In the genomic region with DNA sequence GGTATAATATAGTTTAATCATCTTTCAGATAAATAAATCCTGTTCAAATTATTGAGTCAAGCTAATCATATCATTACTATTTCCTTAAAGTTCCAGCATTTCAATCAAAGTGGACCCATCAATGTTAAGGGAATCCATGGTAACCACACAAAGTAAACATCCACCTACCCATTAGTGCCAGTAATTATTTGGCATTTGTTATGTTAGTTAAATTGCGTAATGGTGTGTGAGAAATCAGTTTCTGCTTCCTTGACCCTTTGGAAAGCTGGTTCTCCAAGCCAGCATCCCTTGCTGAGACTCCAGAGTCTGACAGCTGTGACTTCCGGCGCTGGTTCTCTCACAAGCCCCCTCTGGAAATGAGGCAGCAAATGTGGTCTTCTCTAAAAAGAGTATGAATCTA, we compare ENCODE assay signal across 16 cellular contexts.
A peak's percentile ranks its signal among the peaks of the same experiment; 100 is the strongest.
DNase-seq lines count a peak whose midpoint lies in the region; ATAC-seq, FAIRE-seq and TF ChIP-seq lines count a peak whose summit lies in the region.
"Had no signal": no experiment of that assay in that cellular context is flagged by ENCODE, and none has a peak within 500 bp of the region (broad histone marks: within the 10 kb centered on the region; RNA-seq: fewer than 3 reads in every experiment).

No MANE protein-coding gene starts in this region.

- H3K9me3 Mint-ChIP-seq in astrocyte (ENCODE audit: unreplicated experiment), result no peaks in the 10 kb centered on the region
- H3K9me3 Mint-ChIP-seq: stimulated activated naive B cell treated with anti-CD40 and anti-IgM and Interleukin-4, amounts not matched to agents 10 μg/mL and 1 μg/mL and 100 μg/mL, for 72 hours had no signal

- H3K9me3 ChIP-seq in astrocyte (ENCODE audit: insufficient read depth, low read depth, low read length) (no peaks in the 10 kb centered on the region), T-helper 17 cell (ENCODE audit: control insufficient read depth, low read length, poor library complexity, severe bottlenecking) (no peaks in the 10 kb centered on the region)

- H3K4me3 ChIP-seq in ACC112 (ENCODE audit: low read depth, low read length) (no peak overlapping the region), astrocyte (ENCODE audit: insufficient read depth, low read depth, low read length) (no peak overlapping the region)
- H3K4me3 ChIP-seq: skin epidermis had no signal

- H3K27me3 ChIP-seq in ACC112 (ENCODE audit: insufficient read depth, low read length), result no peaks in the 10 kb centered on the region
- no peaks in the 10 kb centered on the region for H3K27me3 ChIP-seq in astrocyte (ENCODE audit: insufficient read depth, low read length)

- no peak overlapping the region for H3K9ac ChIP-seq in astrocyte (ENCODE audit: low read length)

- DNase-seq in HT-29 (ENCODE audit: low spot score) (peak; percentile 33), astrocyte (ENCODE audit: low read depth) (peak; percentile 29), iris pigment epithelial cell (ENCODE audit: low read depth) (peak; percentile 53), NCI-H510A (lab: John Stamatoyannopoulos, UW) (no peak), T-helper 17 cell (no peak), DMS153 (lab: John Stamatoyannopoulos, UW) (no peak)
- no peak for DNase-seq in activated naive CD4-positive, alpha-beta T cell (lab: John Stamatoyannopoulos, UW)
- DNase-seq: activated effector memory CD4-positive, alpha-beta T cell treated with Interleukin-2 at 50 U/mL for 16 hours; dermis blood vessel endothelial cell; foreskin melanocyte; NCI-H2227 treated with DMSO at 0.1 percent for 48 hours; occipital lobe; stimulated activated naive B cell treated with anti-CD40 and anti-IgM and Interleukin-4, amounts not matched to agents 10 μg/mL and 1 μg/mL and 100 μg/mL, for 72 hours had no signal

- H3K4me3 Mint-ChIP-seq in astrocyte (ENCODE audit: unreplicated experiment) (no peak overlapping the region), T-helper 17 cell (no peak overlapping the region)
- H3K4me3 Mint-ChIP-seq: stimulated activated naive B cell treated with anti-CD40 and anti-IgM and Interleukin-4, amounts not matched to agents 10 μg/mL and 1 μg/mL and 100 μg/mL, for 72 hours had no signal

- ATAC-seq in T-helper 17 cell, result no peak
- ATAC-seq: stimulated activated naive B cell treated with anti-CD40 and anti-IgM and Interleukin-4, amounts not matched to agents 10 μg/mL and 1 μg/mL and 100 μg/mL, for 72 hours had no signal

- no peaks in the 10 kb centered on the region for H3K79me2 ChIP-seq in ACC112 (ENCODE audit: control insufficient read depth, insufficient read depth, low read length, unreplicated experiment)
- no peaks in the 10 kb centered on the region for H3K79me2 ChIP-seq in astrocyte (ENCODE audit: insufficient read depth, low read length)

- H3K4me1 ChIP-seq in ACC112 (ENCODE audit: control insufficient read depth, insufficient read depth, low read length, unreplicated experiment), result peaks cover 7% of the 10 kb centered on the region
- H3K4me1 ChIP-seq in astrocyte (ENCODE audit: insufficient read depth, low read length), result no peaks in the 10 kb centered on the region

- H3K27ac Mint-ChIP-seq in astrocyte (ENCODE audit: unreplicated experiment) (no peak overlapping the region), T-helper 17 cell (no peak overlapping the region)
- H3K27ac Mint-ChIP-seq: stimulated activated naive B cell treated with anti-CD40 and anti-IgM and Interleukin-4, amounts not matched to agents 10 μg/mL and 1 μg/mL and 100 μg/mL, for 72 hours had no signal

- no peaks in the 10 kb centered on the region for H3K36me3 Mint-ChIP-seq in astrocyte (ENCODE audit: low read depth, unreplicated experiment)
- H3K36me3 Mint-ChIP-seq in T-helper 17 cell (ENCODE audit: low read depth), result no peaks in the 10 kb centered on the region

- no peak for TF ChIP-seq CTCF in astrocyte (IDR thresholded peaks at IDR 0.05; ENCODE audit: insufficient read depth, low read depth, low read length)

- no peak overlapping the region for H3K4me2 ChIP-seq in astrocyte (ENCODE audit: low read length)

- no peaks in the 10 kb centered on the region for H4K20me1 ChIP-seq in astrocyte (ENCODE audit: insufficient read depth, low read length)

- no peak for FAIRE-seq in astrocyte (lab: Jason Lieb, UNC)
- FAIRE-seq: D721Med had no signal

- peaks cover 2% of the 10 kb centered on the region for H3K4me1 Mint-ChIP-seq in astrocyte (ENCODE audit: low read depth, unreplicated experiment)
- peaks cover 6% of the 10 kb centered on the region for H3K4me1 Mint-ChIP-seq in T-helper 17 cell
- H3K4me1 Mint-ChIP-seq: stimulated activated naive B cell treated with anti-CD40 and anti-IgM and Interleukin-4, amounts not matched to agents 10 μg/mL and 1 μg/mL and 100 μg/mL, for 72 hours had no signal

- H2AFZ ChIP-seq in ACC112 (ENCODE audit: low read length, unreplicated experiment), result no peak overlapping the region
- H2AFZ ChIP-seq in astrocyte (ENCODE audit: low read depth, low read length), result no peak overlapping the region

- H3K27ac ChIP-seq in ACC112 (ENCODE audit: low read depth, low read length), result peak overlapping the region; percentile 17; the same call in 1 of the 2 replicates
- H3K27ac ChIP-seq in astrocyte (ENCODE audit: low read depth, low read length), result no peak overlapping the region
- H3K27ac ChIP-seq: skin epidermis had no signal

- no peaks in the 10 kb centered on the region for H3K27me3 Mint-ChIP-seq in astrocyte (ENCODE audit: low read depth, unreplicated experiment)
- no peaks in the 10 kb centered on the region for H3K27me3 Mint-ChIP-seq in T-helper 17 cell
- H3K27me3 Mint-ChIP-seq: stimulated activated naive B cell treated with anti-CD40 and anti-IgM and Interleukin-4, amounts not matched to agents 10 μg/mL and 1 μg/mL and 100 μg/mL, for 72 hours had no signal

- no peaks in the 10 kb centered on the region for H3K36me3 ChIP-seq in ACC112 (ENCODE audit: insufficient read depth, low read length)
- H3K36me3 ChIP-seq in astrocyte (ENCODE audit: insufficient read depth, low read length), result no peaks in the 10 kb centered on the region

Comparison
In these comparisons a context has a peak if more than half of its experiments do, and no peak if none do; other contexts are left out.
1. DNase-seq: peak in HT-29 (single experiment), astrocyte (single experiment) and iris pigment epithelial cell (single experiment); none in activated naive CD4-positive, alpha-beta T cell (0 of 4), NCI-H510A (single experiment), T-helper 17 cell (0 of 3) and DMS153 (single experiment).